ENCODE assay signal across 1 cellular context in genomic region chr6:89695667-89696066, GRCh38.
TF ChIP-seq lines count a peak whose summit lies in the region.

No MANE protein-coding gene starts in this region.

TF ChIP-seq in GM23338, 12 proteins besides CTCF, POLR2A, EP300 and RAD21:
- no peak for TF ChIP-seq REST (IDR thresholded peaks at IDR 0.05; ENCODE audit: unreplicated experiment)
- TF ChIP-seq NANOG (IDR thresholded peaks at IDR 0.05; ENCODE audit: borderline replicate concordance) = no peak
- TF ChIP-seq STAT1 (IDR thresholded peaks at IDR 0.05; ENCODE audit: unreplicated experiment) = no peak
- no peak for TF ChIP-seq ETS1 (IDR thresholded peaks at IDR 0.05)
- TF ChIP-seq JUNB (IDR thresholded peaks at IDR 0.05; ENCODE audit: unreplicated experiment) = no peak
